In genomic region chr14:99667045-99667444, GRCh38 we compare ENCODE assay signal across 19 cellular contexts. TPM values are rescaled to one million over a fixed set of nuclear protein-coding genes. Genes with fewer than 3 reads are reported as not detected.
A peak's percentile ranks its signal among the peaks of the same experiment; 100 is the strongest.
DNase-seq lines count a peak whose midpoint lies in the region; ATAC-seq, FAIRE-seq and TF ChIP-seq lines count a peak whose summit lies in the region.
"Had no signal": no experiment of that assay in that cellular context is flagged by ENCODE, and none has a peak within 500 bp of the region (broad histone marks: within the 10 kb centered on the region; RNA-seq: fewer than 3 reads in every experiment).

No MANE protein-coding gene starts in this region.

- peak overlapping the region; percentile 53 for H3K27ac Mint-ChIP-seq in neural progenitor cell
- no peak overlapping the region; the same call in 1 of the 2 replicates for H3K27ac Mint-ChIP-seq in GM23338
- H3K27ac Mint-ChIP-seq: CD4-positive, alpha-beta T cell had no signal

- CTCF ChIA-PET in HepG2 (lab: Yijun Ruan, JAX; ENCODE audit: low intra/inter-chr PET ratio, low total read pairs), result no interaction called here
- CTCF ChIA-PET in OCI-LY7 (lab: Charles Lee; ENCODE audit: unreplicated experiment), result interaction anchor here (1.3 to 1.5 kb wide), 2 partner anchors 12 to 15 kb away, joined by 4 to 6 read pairs; no protein-coding TSS in a partner anchor

- no peaks in the 10 kb centered on the region for H3K36me3 ChIP-seq in HepG2 (replicated peaks in 1 of 2; ENCODE audit: control insufficient read depth in 1 of 2, insufficient read depth in 2 of 2, low read length in 2 of 2)
- H3K36me3 ChIP-seq in right lobe of liver, result no peaks in the 10 kb centered on the region
- no peaks in the 10 kb centered on the region for H3K36me3 ChIP-seq in OCI-LY7 (ENCODE audit: insufficient read depth, low read length)
- no peaks in the 10 kb centered on the region for H3K36me3 ChIP-seq in neural progenitor cell
- H3K36me3 ChIP-seq in mucosa of descending colon (ENCODE audit: low read depth), result no peaks in the 10 kb centered on the region
- H3K36me3 ChIP-seq in sigmoid colon, result peaks cover 0 to 19% (median 1%) of the 10 kb centered on the region in 4 donors
- H3K36me3 ChIP-seq in GM23338 (ENCODE audit: insufficient read depth), result no peaks in the 10 kb centered on the region

- no peak overlapping the region for H3K9ac ChIP-seq in HepG2 (ENCODE audit: insufficient read depth, low read depth, low read length)
- H3K9ac ChIP-seq in neural progenitor cell, result no peak overlapping the region

- intact Hi-C loops in HepG2 (cut with micrococcal nuclease; ENCODE audit: unreplicated experiment) (no loop called here), right lobe of liver (cut with DNase I) (no loop called here), OCI-LY7 (cut with micrococcal nuclease; ENCODE audit: unreplicated experiment) (no loop called here), mucosa of descending colon (cut with DNase I, micrococcal nuclease) (no loop called here), sigmoid colon (cut with DNase I) (no loop called here)

- in situ Hi-C loops in HepG2 (cut with HindIII; ENCODE audit: extremely low pct_ligation_motif_present, low pct_unique_long_range_greater_than_20kb), result no loop called here

- H3K27me3 ChIP-seq in HepG2 (ENCODE audit: control insufficient read depth in 1 of 2, insufficient read depth in 2 of 2, low read length in 2 of 2) (peaks cover 6 to 30% of the 10 kb centered on the region in 2 experiments; a peak in 3 of 5 replicates), right lobe of liver (no peaks in the 10 kb centered on the region), neural progenitor cell (no peaks in the 10 kb centered on the region), sigmoid colon (no peaks in the 10 kb centered on the region), GM23338 (ENCODE audit: insufficient read depth) (no peaks in the 10 kb centered on the region)

- H3K79me2 ChIP-seq in HepG2 (ENCODE audit: insufficient read depth, low read length) (no peaks in the 10 kb centered on the region), OCI-LY7 (ENCODE audit: insufficient read depth, low read depth, low read length) (no peaks in the 10 kb centered on the region), neural progenitor cell (ENCODE audit: low read depth) (no peaks in the 10 kb centered on the region), GM23338 (replicated peaks; ENCODE audit: insufficient read depth) (no peaks in the 10 kb centered on the region)

- BruUV-seq in HepG2 (replicated peaks; lab: Mats Ljungman, UMichigan) (no TSS peak), OCI-LY7 (replicated peaks; lab: Mats Ljungman, UMichigan) (no TSS peak)

- H3K27me3 Mint-ChIP-seq in neural progenitor cell (ENCODE audit: insufficient read depth, low read depth) (peaks cover 19% of the 10 kb centered on the region), GM23338 (ENCODE audit: insufficient read depth, low read depth, poor library complexity) (peaks cover 20% of the 10 kb centered on the region)

- ATAC-seq in HepG2, result no peak
- no peak for ATAC-seq in right lobe of liver
- no peak for ATAC-seq in mucosa of descending colon
- ATAC-seq in GM23338, result no peak

- no peak for DNase-seq in HepG2 (ENCODE audit: low spot score)
- no peak for DNase-seq in right lobe of liver
- DNase-seq in OCI-LY7 (ENCODE audit: low spot score), result no peak
- DNase-seq in neural progenitor cell (ENCODE audit: low spot score), result no peak
- DNase-seq in mucosa of descending colon, result no peak
- no peak for DNase-seq in sigmoid colon
- no peak for DNase-seq in GM23338 (ENCODE audit: low spot score)
- DNase-seq: 8988T; AML-193; C1 segment of cervical spinal cord; Calu3; CD4-positive, alpha-beta T cell; DMS 273 treated with DMSO at 0.1 percent for 48 hours; DMS79; GOT3; HCEC 1CT had no signal

- H3K4me3 Mint-ChIP-seq in neural progenitor cell (peak overlapping the region; percentile 55), GM23338 (no peak overlapping the region; the same call in 2 of the 3 replicates)
- H3K4me3 Mint-ChIP-seq: CD4-positive, alpha-beta T cell had no signal

- TF ChIP-seq CTCF in HepG2 (CRISPR knock-in tag; IDR thresholded peaks at IDR 0.05) (no peak), right lobe of liver (IDR thresholded peaks at IDR 0.05) (no peak), OCI-LY7 (conservative IDR thresholded peaks at IDR 0.05; ENCODE audit: low read length) (no peak), neural progenitor cell (IDR thresholded peaks at IDR 0.05) (no peak), mucosa of descending colon (IDR thresholded peaks at IDR 0.05) (no peak), sigmoid colon (IDR thresholded peaks at IDR 0.05) (no peak), GM23338 (conservative IDR thresholded peaks at IDR 0.05; ENCODE audit: low read depth in 2 of 2) (no peak)

- no peak for TF ChIP-seq RAD21 in HepG2 (CRISPR knock-in tag; IDR thresholded peaks at IDR 0.05)

- H3K36me3 Mint-ChIP-seq in neural progenitor cell (no peaks in the 10 kb centered on the region), GM23338 (ENCODE audit: low read depth) (peaks cover 7% of the 10 kb centered on the region; the same call in 1 of the 3 replicates)

- H2AFZ ChIP-seq in HepG2 (ENCODE audit: low read length) (no peak overlapping the region), OCI-LY7 (ENCODE audit: low read length) (no peak overlapping the region; the same call in 1 of the 2 replicates), neural progenitor cell (replicated peaks) (no peak overlapping the region), GM23338 (no peak overlapping the region)

- H4K20me1 ChIP-seq in HepG2 (ENCODE audit: insufficient read depth, low read length) (no peaks in the 10 kb centered on the region), OCI-LY7 (ENCODE audit: insufficient read depth, low read length) (no peaks in the 10 kb centered on the region), neural progenitor cell (ENCODE audit: low read depth) (peaks cover 3% of the 10 kb centered on the region), GM23338 (replicated peaks; ENCODE audit: insufficient read depth) (no peaks in the 10 kb centered on the region)

- H3F3A ChIP-seq in neural progenitor cell (ENCODE audit: low read depth) (peaks cover 64% of the 10 kb centered on the region), GM23338 (replicated peaks; ENCODE audit: low read depth) (peaks cover 6% of the 10 kb centered on the region; the same call in 1 of the 2 replicates)

- H3K4me2 ChIP-seq in HepG2 (ENCODE audit: low read depth, low read length) (no peak overlapping the region), OCI-LY7 (ENCODE audit: low read length) (peak overlapping the region; percentile 28), neural progenitor cell (no peak overlapping the region), GM23338 (no peak overlapping the region)

- H3K4me1 Mint-ChIP-seq in neural progenitor cell (peaks cover 92% of the 10 kb centered on the region), GM23338 (peaks cover 56% of the 10 kb centered on the region)

- no peak overlapping the region for H3K27ac ChIP-seq in HepG2 (ENCODE audit: extremely low read length, insufficient read depth, low read length)
- no peak overlapping the region for H3K27ac ChIP-seq in right lobe of liver
- H3K27ac ChIP-seq in OCI-LY7 (ENCODE audit: low read depth, low read length, poor library complexity, severe bottlenecking), result peak overlapping the region; percentile 1
- H3K27ac ChIP-seq in neural progenitor cell, result no peak overlapping the region
- H3K27ac ChIP-seq in sigmoid colon, result no peak overlapping the region
- H3K27ac ChIP-seq in GM23338 (ENCODE audit: low read depth), result no peak overlapping the region

- H3K4me1 ChIP-seq in HepG2 (ENCODE audit: insufficient read depth, low read length), result peaks cover 41% of the 10 kb centered on the region
- peaks cover 0 to 6% (median 3%) of the 10 kb centered on the region in 4 donors for H3K4me1 ChIP-seq in right lobe of liver
- H3K4me1 ChIP-seq in OCI-LY7 (ENCODE audit: insufficient read depth, low read length, poor library complexity, severe bottlenecking), result peaks cover 56% of the 10 kb centered on the region
- peaks cover 74% of the 10 kb centered on the region for H3K4me1 ChIP-seq in neural progenitor cell
- H3K4me1 ChIP-seq in mucosa of descending colon (ENCODE audit: low read depth), result peaks cover 2% of the 10 kb centered on the region
- peaks cover 0 to 7% (median 0%) of the 10 kb centered on the region in 4 donors for H3K4me1 ChIP-seq in sigmoid colon
- peaks cover 38% of the 10 kb centered on the region for H3K4me1 ChIP-seq in GM23338 (ENCODE audit: insufficient read depth)

- no peaks in the 10 kb centered on the region for H3K9me2 ChIP-seq in OCI-LY7 (ENCODE audit: insufficient read depth, low read length)
- H3K9me2 ChIP-seq in GM23338 (ENCODE audit: insufficient read depth), result no peaks in the 10 kb centered on the region

- TF ChIP-seq EP300 in HepG2 (IDR thresholded peaks at IDR 0.05; ENCODE audit: low read depth in 2 of 2, low read length in 2 of 2) (no peak), HepG2 (CRISPR knock-in tag; IDR thresholded peaks at IDR 0.05; ENCODE audit: borderline replicate concordance) (no peak), sigmoid colon (IDR thresholded peaks at IDR 0.05) (no peak)

- POLR2A ChIA-PET in HepG2 (lab: Yijun Ruan, JAX), result no interaction called here
- POLR2A ChIA-PET in OCI-LY7 (lab: Charles Lee), result interaction anchor here (0.8 to 1.1 kb wide), 2 partner anchors 13 to 17 kb away, joined by 3 to 4 read pairs; partner anchors contain the start of gene CYP46A1

- H3K9me3 Mint-ChIP-seq in neural progenitor cell, result no peaks in the 10 kb centered on the region
- H3K9me3 Mint-ChIP-seq in GM23338, result no peaks in the 10 kb centered on the region
- H3K9me3 Mint-ChIP-seq: CD4-positive, alpha-beta T cell had no signal

- no peak overlapping the region for H3K4me3 ChIP-seq in HepG2 (replicated peaks in 1 of 3; ENCODE audit: insufficient read depth in 1 of 3, low read depth in 2 of 3, low read length in 3 of 3)
- no peak overlapping the region for H3K4me3 ChIP-seq in right lobe of liver
- H3K4me3 ChIP-seq in OCI-LY7 (ENCODE audit: low read depth, low read length, poor library complexity, severe bottlenecking), result no peak overlapping the region
- H3K4me3 ChIP-seq in neural progenitor cell, result no peak overlapping the region
- no peak overlapping the region for H3K4me3 ChIP-seq in mucosa of descending colon
- no peak overlapping the region for H3K4me3 ChIP-seq in sigmoid colon
- no peak overlapping the region for H3K4me3 ChIP-seq in GM23338
- H3K4me3 ChIP-seq: GM12878, K562 had no signal

- WGBS in HepG2 (ENCODE audit: low lambda C conversion rate), result 5% methylated on average over 2 of the region's 2 CpGs
- 40% methylated on average over 1 of the region's 2 CpGs for WGBS in right lobe of liver (ENCODE audit: insufficient coverage, low coverage, low lambda C conversion rate, missing lambda C conversion rate)
- 36 to 49% methylated on average over 2 of the region's 2 CpGs for WGBS in sigmoid colon, 2 donors

- TF ChIP-seq POLR2A in HepG2 (IDR thresholded peaks at IDR 0.05; ENCODE audit: insufficient read depth in 1 of 2, low read depth in 2 of 2, low read length in 2 of 2) (no peak), right lobe of liver (IDR thresholded peaks at IDR 0.05) (no peak), sigmoid colon (IDR thresholded peaks at IDR 0.05) (no peak)

- no peak for FAIRE-seq in HepG2 (lab: Jason Lieb, UNC)
- FAIRE-seq: GM12878, HTR-8/SVneo, K562 had no signal

- H3K9me3 ChIP-seq in HepG2 (ENCODE audit: low read length), result no peaks in the 10 kb centered on the region
- no peaks in the 10 kb centered on the region for H3K9me3 ChIP-seq in right lobe of liver
- H3K9me3 ChIP-seq in OCI-LY7 (ENCODE audit: low read length), result no peaks in the 10 kb centered on the region
- H3K9me3 ChIP-seq in neural progenitor cell (ENCODE audit: low read depth), result no peaks in the 10 kb centered on the region
- H3K9me3 ChIP-seq in mucosa of descending colon, result no peaks in the 10 kb centered on the region
- H3K9me3 ChIP-seq in sigmoid colon, result no peaks in the 10 kb centered on the region

RNA-seq across cellular contexts. Expression of gene CYP46A1, which starts 17.1 kb away (rescaled TPM):
- not detected in 2 replicates for total RNA-seq in HepG2 (2016; rRNA removed; fragmentation: Illumina TruSeq; extraction: Trizol)
- not detected in 2 replicates for total RNA-seq in HepG2 (2016; cell fraction: cytosol; rRNA removed; fragmentation: Illumina TruSeq; extraction: Trizol; ENCODE audit: low read depth)
- not detected in 2 replicates for total RNA-seq in HepG2 (2016; cell fraction: insoluble cytoplasmic fraction; rRNA removed; fragmentation: Illumina TruSeq; extraction: Trizol)
- total RNA-seq in HepG2 (2016; cell fraction: membrane; rRNA removed; fragmentation: Illumina TruSeq; extraction: Trizol), result not detected in 2 replicates
- not detected in 2 replicates for total RNA-seq in HepG2 (2016; cell fraction: nucleus; rRNA removed; fragmentation: Illumina TruSeq; extraction: Trizol)
- polyA plus RNA-seq in HepG2 (2011; rRNA removed), result not detected in 2 replicates
- polyA plus RNA-seq in HepG2 (2011; cell fraction: cytosol; rRNA removed), result not detected in 2 replicates
- 0.06 and 0.12 TPM in 2 replicates for polyA plus RNA-seq in HepG2 (2011; cell fraction: nucleus; rRNA removed)
- not detected in 2 replicates for polyA plus RNA-seq in HepG2 (2012)
- polyA plus RNA-seq in HepG2 (2016; cell fraction: cytosol; fragmentation: Illumina TruSeq; extraction: Trizol; ENCODE audit: low read depth), result 0.06 TPM in 2 replicates
- polyA plus RNA-seq in HepG2 (2016; cell fraction: insoluble cytoplasmic fraction; fragmentation: Illumina TruSeq; extraction: Trizol; ENCODE audit: low read depth), result not detected in 2 replicates
- not detected in 2 replicates for polyA plus RNA-seq in HepG2 (2016; cell fraction: membrane; fragmentation: Illumina TruSeq; extraction: Trizol; ENCODE audit: low read depth)
- 0.11 and 0.14 TPM in 2 replicates for polyA plus RNA-seq in HepG2 (2016; cell fraction: nucleus; fragmentation: Illumina TruSeq; extraction: Trizol; ENCODE audit: insufficient read depth, low read depth)
- polyA minus RNA-seq in HepG2 (2011; rRNA and poly(A)+ RNA removed; ENCODE audit: low replicate concordance), result 0.02 TPM in 1 of 2 replicates, not detected in the other
- polyA minus RNA-seq in HepG2 (2011; cell fraction: cytosol; rRNA and poly(A)+ RNA removed), result not detected in 2 replicates
- under 0.01 and 0.12 TPM in 2 replicates for polyA minus RNA-seq in HepG2 (2011; cell fraction: nucleus; rRNA and poly(A)+ RNA removed)
- total RNA-seq in right lobe of liver, result 1 to 10 TPM in 1 of 6 experiments, under 1 TPM in 4, not detected in 1; 0.06 to 1.6 (median 0.42) TPM
- 2.0 and 4.1 TPM in 2 replicates for total RNA-seq in OCI-LY7 (2014; rRNA removed; shearing (Covaris generic))
- 10.8 and 11.0 TPM in 2 replicates for total RNA-seq in OCI-LY7 (2022)
- total RNA-seq in neural progenitor cell (ENCODE audit: low replicate concordance), result 0.77 and 1.1 TPM in 2 replicates
- total RNA-seq in mucosa of descending colon, result 1 to 10 TPM in 1 of 3 donors, under 1 TPM in 2; 0.14 to 1.0 (median 0.22) TPM
- 1 to 10 TPM in 3 of 4 donors, under 1 TPM in 1; 0.36 to 2.0 (median 1.6) TPM for total RNA-seq in sigmoid colon
- polyA plus RNA-seq in sigmoid colon, result under 1 TPM in 2 of 3 donors, not detected in 1; under 0.01 to 0.35 TPM
- 0.47 and 0.59 TPM in 2 replicates for total RNA-seq in GM23338 (2014; rRNA removed; shearing (Covaris generic))
- 0.47 and 0.66 TPM in 2 replicates for polyA plus RNA-seq in GM23338 (2016; fragmentation: Nextera tagmentation; extraction: Ambion mirVana)
- total RNA-seq: Calu3, GM12878, K562 had no signal
- polyA plus RNA-seq: K562 had no signal

RNA-seq across cellular contexts. Expression of gene HHIPL1, which starts 22.1 kb away (rescaled TPM):
- total RNA-seq in HepG2 (2016; rRNA removed; fragmentation: Illumina TruSeq; extraction: Trizol) (not detected in 2 replicates), right lobe of liver (1 to 10 TPM in 1 of 6 experiments, under 1 TPM in 5; 0.43 to 1.4 (median 0.66) TPM), OCI-LY7 (2022) (0.61 and 0.72 TPM in 2 replicates), neural progenitor cell (ENCODE audit: low replicate concordance) (0.32 and 1.2 TPM in 2 replicates), mucosa of descending colon (1 to 10 TPM in 2 of 3 donors, under 1 TPM in 1; 0.26 to 3.2 (median 1.1) TPM), sigmoid colon (10 to 100 TPM in 1 of 4 donors, 1 to 10 TPM in 3; 3.6 to 10.8 (median 7.0) TPM)
- not detected in 2 replicates for total RNA-seq in HepG2 (2016; cell fraction: cytosol; rRNA removed; fragmentation: Illumina TruSeq; extraction: Trizol; ENCODE audit: low read depth)
- not detected in 2 replicates for total RNA-seq in HepG2 (2016; cell fraction: insoluble cytoplasmic fraction; rRNA removed; fragmentation: Illumina TruSeq; extraction: Trizol)
- total RNA-seq in HepG2 (2016; cell fraction: membrane; rRNA removed; fragmentation: Illumina TruSeq; extraction: Trizol), result not detected in 2 replicates
- total RNA-seq in HepG2 (2016; cell fraction: nucleus; rRNA removed; fragmentation: Illumina TruSeq; extraction: Trizol), result not detected in 2 replicates
- polyA plus RNA-seq in HepG2 (2011; rRNA removed) (0.01 TPM in 1 of 2 replicates, not detected in the other), sigmoid colon (under 1 TPM in 1 of 3 donors, not detected in 2; 0.80 TPM), GM23338 (2016; fragmentation: Nextera tagmentation; extraction: Ambion mirVana) (1.9 TPM in 2 replicates)
- not detected in 2 replicates for polyA plus RNA-seq in HepG2 (2011; cell fraction: cytosol; rRNA removed)
- polyA plus RNA-seq in HepG2 (2011; cell fraction: nucleus; rRNA removed), result not detected in 2 replicates
- 0.03 TPM in 1 of 2 replicates, not detected in the other for polyA plus RNA-seq in HepG2 (2012)
- not detected in 2 replicates for polyA plus RNA-seq in HepG2 (2016; cell fraction: cytosol; fragmentation: Illumina TruSeq; extraction: Trizol; ENCODE audit: low read depth)
- polyA plus RNA-seq in HepG2 (2016; cell fraction: insoluble cytoplasmic fraction; fragmentation: Illumina TruSeq; extraction: Trizol; ENCODE audit: low read depth), result not detected in 2 replicates
- polyA plus RNA-seq in HepG2 (2016; cell fraction: membrane; fragmentation: Illumina TruSeq; extraction: Trizol; ENCODE audit: low read depth), result not detected in 2 replicates
- not detected in 2 replicates for polyA plus RNA-seq in HepG2 (2016; cell fraction: nucleus; fragmentation: Illumina TruSeq; extraction: Trizol; ENCODE audit: insufficient read depth, low read depth)
- not detected in 2 replicates for polyA minus RNA-seq in HepG2 (2011; rRNA and poly(A)+ RNA removed; ENCODE audit: low replicate concordance)
- polyA minus RNA-seq in HepG2 (2011; cell fraction: cytosol; rRNA and poly(A)+ RNA removed), result not detected in 2 replicates
- polyA minus RNA-seq in HepG2 (2011; cell fraction: nucleus; rRNA and poly(A)+ RNA removed), result 0.12 TPM in 1 of 2 replicates, not detected in the other
- total RNA-seq in OCI-LY7 (2014; rRNA removed; shearing (Covaris generic)), result 0.25 and 1.5 TPM in 2 replicates
- total RNA-seq in GM23338 (2014; rRNA removed; shearing (Covaris generic)), result 1.6 and 2.0 TPM in 2 replicates
- total RNA-seq: Calu3; CD4-positive, alpha-beta T cell; GM12878; K562 had no signal
- polyA plus RNA-seq: K562 had no signal
